ENCODE assay signal across 8 cellular contexts in genomic region chr7:116236020-116236630, GRCh38. TPM values are rescaled to one million over a fixed set of nuclear protein-coding genes. Genes with fewer than 3 reads are reported as not detected.
DNase-seq lines count a peak whose midpoint lies in the region; ATAC-seq and TF ChIP-seq lines count a peak whose summit lies in the region.

No MANE protein-coding gene starts in this region.

- TF ChIP-seq CTCF in DND-41 (IDR thresholded peaks at IDR 0.05; ENCODE audit: borderline replicate concordance, extremely low read depth, low read length, poor library complexity, severe bottlenecking), result peak; percentile 70

- H3K36me3 ChIP-seq in DND-41 (ENCODE audit: insufficient read depth, low read length), result no peaks in the 10 kb centered on the region

- H3K9ac ChIP-seq in DND-41 (ENCODE audit: low read depth, low read length), result no peak overlapping the region

- no peaks in the 10 kb centered on the region for H3K79me2 ChIP-seq in DND-41 (ENCODE audit: insufficient read depth, low read length)

- H3K4me2 ChIP-seq in DND-41 (ENCODE audit: insufficient read depth, low read length), result 0 out of 2 replicates have a peak overlapping the region, but pooled peaks have one; percentile 17

- peak overlapping the region in 1 of 2 donors; percentile 88 for H3K27ac Mint-ChIP-seq in effector memory CD8-positive, alpha-beta T cell

- peaks cover 30% of the 10 kb centered on the region for H3K4me1 ChIP-seq in DND-41 (ENCODE audit: insufficient read depth, low read length)

- H3K4me3 ChIP-seq in DND-41 (ENCODE audit: low read depth in 1 of 2, low read length in 2 of 2), result no peak overlapping the region

- H3K4me1 Mint-ChIP-seq in effector memory CD8-positive, alpha-beta T cell (ENCODE audit: low read depth in 2 of 2), result peaks cover 26 to 68% of the 10 kb centered on the region in 2 donors

- DNase-seq in DND-41 (peak; percentile 69), NCI-H1417 treated with DMSO at 0.1 percent for 48 hours (lab: John Stamatoyannopoulos, UW) (peak; percentile 32), myocyte (ENCODE audit: low read depth) (peak; percentile 77)
- peak; percentile 25 for DNase-seq in activated CD4-positive, alpha-beta T cell treated with anti-CD3 and anti-CD28 coated beads for 1 hour
- DNase-seq in effector memory CD8-positive, alpha-beta T cell, result peak; percentile 51 to 69 (median 57)

- ATAC-seq in DND-41 (ENCODE audit: insufficient read depth, low read depth) (peak; percentile 87), GM21526 (IDR thresholded peaks at IDR 0.05; ENCODE audit: low FRiP score, unreplicated experiment) (peak; percentile 57), HG03460 (IDR thresholded peaks at IDR 0.05; ENCODE audit: unreplicated experiment) (no peak), GM19397 (IDR thresholded peaks at IDR 0.05; ENCODE audit: unreplicated experiment) (no peak)
- ATAC-seq in effector memory CD8-positive, alpha-beta T cell (replicated peaks), result peak; percentile 84

- no peak overlapping the region for H3K4me3 Mint-ChIP-seq in effector memory CD8-positive, alpha-beta T cell

- H2AFZ ChIP-seq in DND-41 (ENCODE audit: low read depth, low read length), result peak overlapping the region; percentile 43; the same call in 1 of the 2 replicates

- no peaks in the 10 kb centered on the region for H3K27me3 ChIP-seq in DND-41 (ENCODE audit: insufficient read depth, low read length, poor library complexity)

- H3K27ac ChIP-seq in DND-41 (ENCODE audit: low read length), result peak overlapping the region; percentile 54; the same call in 1 of the 2 replicates

- H3K27me3 Mint-ChIP-seq in effector memory CD8-positive, alpha-beta T cell, result no peaks in the 10 kb centered on the region

- H3K9me3 ChIP-seq in DND-41 (ENCODE audit: insufficient read depth, low read length, severe bottlenecking), result no peaks in the 10 kb centered on the region

- H3K36me3 Mint-ChIP-seq in effector memory CD8-positive, alpha-beta T cell (ENCODE audit: insufficient read depth), result peaks cover 44% of the 10 kb centered on the region

- H4K20me1 ChIP-seq in DND-41 (ENCODE audit: insufficient read depth, low read length), result no peaks in the 10 kb centered on the region

- H3K9me3 Mint-ChIP-seq in effector memory CD8-positive, alpha-beta T cell, result no peaks in the 10 kb centered on the region

RNA-seq across cellular contexts. Expression of gene TES, which starts 25.8 kb away (rescaled TPM):
- total RNA-seq in myocyte, result 0.99 and 1.2 TPM in 2 replicates
- 5.9 TPM for polyA plus RNA-seq in myocyte (2012)

Comparison
In these comparisons a context has a peak if more than half of its experiments do, and no peak if none do; other contexts are left out.
1. ATAC-seq: peak in DND-41 (single experiment), GM21526 (single experiment) and effector memory CD8-positive, alpha-beta T cell (single experiment); none in HG03460 (single experiment) and GM19397 (single experiment).
2. DNase-seq: peak in every context shown above with its lines; median percentile 77 in myocyte; 69 in DND-41; 57 in effector memory CD8-positive, alpha-beta T cell; 32 in NCI-H1417 treated with DMSO at 0.1 percent for 48 hours; 25 in activated CD4-positive, alpha-beta T cell treated with anti-CD3 and anti-CD28 coated beads for 1 hour.